1 cellular context compared by ENCODE assay signal in the genomic region with DNA sequence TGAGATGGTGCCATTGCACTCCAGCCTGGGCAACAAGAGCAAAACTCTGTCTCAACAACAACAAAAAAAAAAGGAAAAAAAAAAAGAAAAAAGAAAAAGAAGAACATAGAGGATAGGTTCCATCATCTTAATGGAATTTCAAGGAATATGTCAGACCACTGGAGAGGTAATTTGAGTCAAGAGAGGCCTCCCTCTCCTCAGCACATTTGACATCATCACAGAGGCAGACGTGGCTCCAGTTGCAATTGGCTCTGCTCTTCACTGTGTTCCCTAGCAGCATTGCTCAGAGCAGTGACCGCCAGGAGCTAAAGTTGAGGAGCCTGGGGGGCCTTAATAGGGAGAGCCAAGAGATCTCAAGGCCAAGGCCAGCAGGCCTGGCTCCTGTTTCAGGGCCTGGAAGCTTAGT.
TF ChIP-seq lines count a peak whose summit lies in the region.

No MANE protein-coding gene starts in this region.

TF ChIP-seq in liver, 16 proteins besides CTCF, POLR2A, EP300 and RAD21 (continued from another document):
- no peak for TF ChIP-seq ZBTB33 (IDR thresholded peaks at IDR 0.05)
- TF ChIP-seq YY1 (IDR thresholded peaks at IDR 0.05): no peak
- TF ChIP-seq TAF1 (conservative IDR thresholded peaks at IDR 0.05): no peak
- TF ChIP-seq RXRA (IDR thresholded peaks at IDR 0.05): no peak
- TF ChIP-seq NR2F2 (IDR thresholded peaks at IDR 0.05): peak; percentile 76
- peak; percentile 20 for TF ChIP-seq SP1 (IDR thresholded peaks at IDR 0.05)
